8 cellular contexts compared by ENCODE assay signal in the genomic region with DNA sequence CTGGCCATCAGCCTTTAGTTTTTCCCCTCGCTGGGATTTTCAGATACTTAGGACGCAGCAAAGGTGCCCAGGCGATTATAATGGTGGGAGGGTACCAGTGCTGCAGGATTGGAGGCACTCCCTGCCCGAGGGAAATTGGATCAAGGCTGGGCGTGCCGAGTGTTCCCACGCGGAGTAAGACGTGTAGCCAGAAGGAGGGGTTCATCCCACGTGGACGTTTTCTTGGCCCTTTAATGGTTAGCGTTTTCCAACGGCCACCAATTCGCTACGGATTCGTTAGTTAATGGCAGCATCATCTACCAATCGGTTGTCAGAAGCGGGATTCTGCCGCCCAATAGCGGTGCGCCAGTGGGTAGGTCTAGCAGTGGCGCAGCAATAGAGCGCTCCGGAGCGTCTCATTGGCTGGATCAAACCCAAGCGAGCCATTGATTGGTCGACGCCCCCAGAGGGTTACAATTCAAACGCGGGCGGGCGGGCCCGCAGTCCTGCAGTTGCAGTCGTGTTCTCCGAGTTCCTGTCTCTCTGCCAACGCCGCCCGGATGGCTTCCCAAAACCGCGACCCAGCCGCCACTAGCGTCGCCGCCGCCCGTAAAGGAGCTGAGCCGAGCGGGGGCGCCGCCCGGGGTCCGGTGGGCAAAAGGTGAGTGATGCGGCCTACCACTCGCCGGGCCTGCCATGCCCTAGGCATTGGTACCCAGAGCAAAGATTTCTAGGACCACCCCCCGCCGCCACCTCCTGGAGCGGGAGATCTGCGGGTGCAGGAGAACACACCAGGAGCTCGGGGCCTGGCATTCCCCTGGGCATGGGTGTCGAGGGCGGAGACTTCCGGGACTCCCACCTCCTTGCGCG. TPM values are rescaled to one million over a fixed set of nuclear protein-coding genes. Genes with fewer than 3 reads are reported as not detected.
DNase-seq lines count a peak whose midpoint lies in the region; ATAC-seq and TF ChIP-seq lines count a peak whose summit lies in the region.

A gene (plus strand): TSS at position 488 of the 849 bp plus-strand sequence. CDS start 52 bp downstream, at position 540.

- ATAC-seq in GM23338 (peak; percentile 98), natural killer cell (peak; percentile 99 to 100 (median 99))
- peak; percentile 100 for ATAC-seq in activated T-helper 17 cell treated with anti-CD3 and anti-CD28 coated beads, Interleukin-2, amount 50 U/mL, for 72 hours (replicated peaks)

- H3F3A ChIP-seq in DOHH2 (ENCODE audit: control insufficient read depth, insufficient read depth) (peaks cover 22% of the 10 kb centered on the region), GM23338 (replicated peaks; ENCODE audit: low read depth) (peaks cover 35% of the 10 kb centered on the region)

- H3K27ac ChIP-seq in DOHH2 (ENCODE audit: low read depth, low read length) = peak within 1 kb of the TSS; percentile 78
- H3K27ac ChIP-seq in GM23338 (ENCODE audit: low read depth) = peak within 1 kb of the TSS; percentile 78

- H3K27ac Mint-ChIP-seq in GM23338 = peak within 1 kb of the TSS; percentile 83
- H3K27ac Mint-ChIP-seq in activated T-helper 17 cell treated with anti-CD3 and anti-CD28 coated beads, Interleukin-2, amount 50 U/mL, for 72 hours = peak within 1 kb of the TSS; percentile 92
- peak within 1 kb of the TSS; percentile 68 for H3K27ac Mint-ChIP-seq in natural killer cell

- peak within 1 kb of the TSS; percentile 11; the same call in 1 of the 2 replicates for H2AFZ ChIP-seq in GM23338

- H3K79me2 ChIP-seq in DOHH2 (ENCODE audit: control insufficient read depth, low read length) = peaks cover 22% of the 10 kb centered on the region
- H3K79me2 ChIP-seq in GM23338 (replicated peaks; ENCODE audit: insufficient read depth) = peaks cover 26% of the 10 kb centered on the region

- H3K36me3 ChIP-seq in DOHH2 (ENCODE audit: control insufficient read depth, low read length) (peaks cover 84% of the 10 kb centered on the region), GM23338 (ENCODE audit: insufficient read depth) (peaks cover 48% of the 10 kb centered on the region)

- H3K27me3 Mint-ChIP-seq in GM23338 (ENCODE audit: insufficient read depth, low read depth, poor library complexity) (peaks cover 3% of the 10 kb centered on the region), natural killer cell (ENCODE audit: low read depth in 2 of 2) (no peaks in the 10 kb centered on the region)
- H3K27me3 Mint-ChIP-seq in activated T-helper 17 cell treated with anti-CD3 and anti-CD28 coated beads, Interleukin-2, amount 50 U/mL, for 72 hours = no peaks in the 10 kb centered on the region

- peak within 1 kb of the TSS; percentile 98 for H3K4me3 Mint-ChIP-seq in GM23338
- peak within 1 kb of the TSS; percentile 94 for H3K4me3 Mint-ChIP-seq in activated T-helper 17 cell treated with anti-CD3 and anti-CD28 coated beads, Interleukin-2, amount 50 U/mL, for 72 hours
- H3K4me3 Mint-ChIP-seq in natural killer cell = peak within 1 kb of the TSS; percentile 87

- DNase-seq in GM23338 (ENCODE audit: low spot score) (peak; percentile 100), LNCaP clone FGC (ENCODE audit: low read depth) (peak; percentile 100), RPMI8226 (peak; percentile 78), fibroblast of peridontal ligament (ENCODE audit: extremely low read depth) (peak; percentile 100), natural killer cell (peak; percentile 93)
- peak; percentile 87 to 94 (median 92) for DNase-seq in stimulated activated naive CD4-positive, alpha-beta T cell (lab: John Stamatoyannopoulos, UW)

- peaks cover 15% of the 10 kb centered on the region for H3K4me1 Mint-ChIP-seq in GM23338
- H3K4me1 Mint-ChIP-seq in activated T-helper 17 cell treated with anti-CD3 and anti-CD28 coated beads, Interleukin-2, amount 50 U/mL, for 72 hours = no peaks in the 10 kb centered on the region
- H3K4me1 Mint-ChIP-seq in natural killer cell = peaks cover 16% of the 10 kb centered on the region in 2 donors

- no peak for TF ChIP-seq CTCF in DOHH2 (IDR thresholded peaks at IDR 0.05; ENCODE audit: low read depth, low read length, poor library complexity, severe bottlenecking)
- TF ChIP-seq CTCF in GM23338 (conservative IDR thresholded peaks at IDR 0.05; ENCODE audit: low read depth in 2 of 2) = no peak
- no peak for TF ChIP-seq CTCF in LNCaP clone FGC (IDR thresholded peaks at IDR 0.05; ENCODE audit: control insufficient read depth, extremely low read depth, insufficient read depth)
- TF ChIP-seq CTCF in natural killer cell (IDR thresholded peaks at IDR 0.05) = no peak

- peak within 1 kb of the TSS; percentile 67 for H3K4me2 ChIP-seq in DOHH2 (ENCODE audit: low read length)
- H3K4me2 ChIP-seq in GM23338 = peak within 1 kb of the TSS; percentile 95

- H3K9me3 Mint-ChIP-seq in GM23338 = no peaks in the 10 kb centered on the region
- H3K9me3 Mint-ChIP-seq in activated T-helper 17 cell treated with anti-CD3 and anti-CD28 coated beads, Interleukin-2, amount 50 U/mL, for 72 hours = no peaks in the 10 kb centered on the region
- H3K9me3 Mint-ChIP-seq in natural killer cell = no peaks in the 10 kb centered on the region

- H3K27me3 ChIP-seq in DOHH2 (ENCODE audit: control insufficient read depth, low read length) (no peaks in the 10 kb centered on the region), GM23338 (ENCODE audit: insufficient read depth) (no peaks in the 10 kb centered on the region)

- H3K36me3 Mint-ChIP-seq in GM23338 (ENCODE audit: low read depth) (peaks cover 78% of the 10 kb centered on the region), natural killer cell (no peaks in the 10 kb centered on the region)
- H3K36me3 Mint-ChIP-seq in activated T-helper 17 cell treated with anti-CD3 and anti-CD28 coated beads, Interleukin-2, amount 50 U/mL, for 72 hours (ENCODE audit: low read depth) = peaks cover 93% of the 10 kb centered on the region

- peaks cover 13% of the 10 kb centered on the region for H3K4me1 ChIP-seq in DOHH2 (ENCODE audit: control insufficient read depth, low read length)
- peaks cover 13% of the 10 kb centered on the region for H3K4me1 ChIP-seq in GM23338 (ENCODE audit: insufficient read depth)

- intact Hi-C loops in natural killer cell (cut with micrococcal nuclease) = loop anchor here (1.0 to 5.0 kb wide), 4 partner anchors 21 to 160 kb away; a partner anchor contains a TSS

- no peaks in the 10 kb centered on the region for H3K9me2 ChIP-seq in DOHH2 (replicated peaks; ENCODE audit: control insufficient read depth, low read length)
- H3K9me2 ChIP-seq in GM23338 (ENCODE audit: insufficient read depth) = no peaks in the 10 kb centered on the region

- H3K4me3 ChIP-seq in DOHH2 (ENCODE audit: low read length) (peak within 1 kb of the TSS; percentile 95), GM23338 (peak within 1 kb of the TSS; percentile 81), LNCaP clone FGC (ENCODE audit: low read depth, low read length) (peak within 1 kb of the TSS; percentile 66)

- H4K20me1 ChIP-seq in DOHH2 (ENCODE audit: control insufficient read depth, insufficient read depth, low read depth, low read length) (peaks cover 3% of the 10 kb centered on the region; the same call in 1 of the 2 replicates), GM23338 (replicated peaks; ENCODE audit: insufficient read depth) (peaks cover 12% of the 10 kb centered on the region)

- no peaks in the 10 kb centered on the region for H3K9me3 ChIP-seq in DOHH2 (ENCODE audit: control insufficient read depth, insufficient read depth, low read length)

TF ChIP-seq in GM23338, 12 proteins besides CTCF, POLR2A, EP300 and RAD21:
- TF ChIP-seq POLR2AphosphoS5 (IDR thresholded peaks at IDR 0.05; ENCODE audit: low read depth) = peak; percentile 79
- no peak for TF ChIP-seq EZH2phosphoT487 (IDR thresholded peaks at IDR 0.05; ENCODE audit: unreplicated experiment)
- TF ChIP-seq, protein P1, sequence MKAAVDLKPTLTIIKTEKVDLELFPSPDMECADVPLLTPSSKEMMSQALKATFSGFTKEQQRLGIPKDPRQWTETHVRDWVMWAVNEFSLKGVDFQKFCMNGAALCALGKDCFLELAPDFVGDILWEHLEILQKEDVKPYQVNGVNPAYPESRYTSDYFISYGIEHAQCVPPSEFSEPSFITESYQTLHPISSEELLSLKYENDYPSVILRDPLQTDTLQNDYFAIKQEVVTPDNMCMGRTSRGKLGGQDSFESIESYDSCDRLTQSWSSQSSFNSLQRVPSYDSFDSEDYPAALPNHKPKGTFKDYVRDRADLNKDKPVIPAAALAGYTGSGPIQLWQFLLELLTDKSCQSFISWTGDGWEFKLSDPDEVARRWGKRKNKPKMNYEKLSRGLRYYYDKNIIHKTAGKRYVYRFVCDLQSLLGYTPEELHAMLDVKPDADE (IDR thresholded peaks at IDR 0.05) = no peak

RNA-seq across cellular contexts. Expression of the gene that starts here (rescaled TPM):
- 198 and 247 TPM in 2 replicates for total RNA-seq in GM23338 (2014; rRNA removed; shearing (Covaris generic))
- polyA plus RNA-seq in GM23338 (2016; fragmentation: Nextera tagmentation; extraction: Ambion mirVana) = 698 and 742 TPM in 2 replicates
- 100 to 1,000 TPM; 209 to 224 TPM for total RNA-seq in activated T-helper 17 cell treated with anti-CD3 and anti-CD28 coated beads, Interleukin-2, amount 50 U/mL, for 72 hours
- total RNA-seq in natural killer cell = 1 to 10 TPM in 1 of 3 donors, under 1 TPM in 1, not detected in 1; 0.54 to 3.2 TPM

Comparison
In these comparisons a context has a peak if more than half of its experiments do, and no peak if none do; other contexts are left out.
1. Peak in every context shown above with its lines: DNase-seq, ATAC-seq, H3K4me3 ChIP-seq and H3K27ac ChIP-seq.
2. RNA of the gene that starts here (total RNA-seq): 198 to 247 TPM in GM23338 and 209 to 224 TPM in activated T-helper 17 cell treated with anti-CD3 and anti-CD28 coated beads, Interleukin-2, amount 50 U/mL, for 72 hours; 0.54 to 3.2 TPM in natural killer cell; every median in the first group is over 10 times any median in the second.